In the genomic region with DNA sequence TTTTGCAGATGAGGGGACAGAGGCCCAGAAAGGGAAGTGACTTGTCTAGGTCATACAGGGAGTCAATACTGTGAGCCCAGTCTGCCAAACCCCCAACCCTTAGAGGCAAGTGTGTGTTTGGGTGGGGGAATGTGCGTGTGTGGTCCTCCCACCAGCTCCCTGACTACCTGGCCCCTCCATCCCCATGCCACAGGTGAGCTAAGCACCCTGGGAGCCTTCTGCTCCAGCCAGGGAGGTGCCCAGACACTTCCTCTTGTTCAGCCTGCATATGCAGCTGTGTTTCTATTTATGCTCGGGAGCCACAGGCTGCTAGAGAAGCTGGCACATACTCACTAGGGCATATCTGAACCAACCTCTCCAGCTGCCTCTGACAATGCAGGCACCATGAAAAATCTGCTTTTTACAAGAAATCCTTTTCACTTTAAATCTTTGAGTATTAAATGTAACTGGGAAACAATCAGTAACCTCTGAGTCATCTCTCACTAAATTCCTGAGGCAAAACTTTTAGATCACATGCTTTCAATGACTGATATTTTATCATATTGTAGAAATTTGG, we compare ENCODE assay signal across 8 cellular contexts. TPM values are rescaled to one million over a fixed set of nuclear protein-coding genes. Genes with fewer than 3 reads are reported as not detected.
A peak's percentile ranks its signal among the peaks of the same experiment; 100 is the strongest.
DNase-seq lines count a peak whose midpoint lies in the region; ATAC-seq and TF ChIP-seq lines count a peak whose summit lies in the region.

No MANE protein-coding gene starts in this region.

- H3K27ac ChIP-seq in BLaER1 (peak overlapping the region; percentile 92), tibial artery (peak overlapping the region; percentile 59 to 87)

- DNase-seq in HT1080 (ENCODE audit: low read depth), result peak; percentile 42
- DNase-seq in activated T-cell treated with anti-CD3 and anti-CD28 coated beads, Interleukin-2, amount 50 U/mL, for 4 hours, result no peak
- no peak for DNase-seq in immature natural killer cell
- DNase-seq in tibial artery, result peak in 1 of 2 donors; percentile 68
- no peak for DNase-seq in posterior vena cava (ENCODE audit: low spot score)
- no peak for DNase-seq in iPS-NIHi11 (ENCODE audit: low spot score)
- no peak for DNase-seq in H4 (ENCODE audit: low spot score)

- intact Hi-C loops in tibial artery (cut with DNase I; ENCODE audit: low total_unique reads), result no loop called here
- intact Hi-C loops in posterior vena cava (cut with DNase I), result no loop called here

- no peak for TF ChIP-seq CTCF in tibial artery (IDR thresholded peaks at IDR 0.05)

- no peaks in the 10 kb centered on the region for H3K27me3 ChIP-seq in BLaER1
- H3K27me3 ChIP-seq in tibial artery, result no peaks in the 10 kb centered on the region

- H3K9ac ChIP-seq in BLaER1, result peak overlapping the region; percentile 74

- H3K4me1 ChIP-seq in BLaER1 (peaks cover 100% of the 10 kb centered on the region), tibial artery (peaks cover 0 to 85% (median 54%) of the 10 kb centered on the region in 4 donors)

- H4K20me1 ChIP-seq in BLaER1, result no peaks in the 10 kb centered on the region

- peak overlapping the region; percentile 92 for H3K4me2 ChIP-seq in BLaER1

- peaks cover 11% of the 10 kb centered on the region for H3K36me3 Mint-ChIP-seq in activated T-cell treated with anti-CD3 and anti-CD28 coated beads, Interleukin-2, amount 50 U/mL, for 4 hours (ENCODE audit: insufficient read depth)
- H3K36me3 Mint-ChIP-seq in immature natural killer cell, result peaks cover 0 to 7% (median 3%) of the 10 kb centered on the region in 3 donors

- no peaks in the 10 kb centered on the region for H3K27me3 Mint-ChIP-seq in activated T-cell treated with anti-CD3 and anti-CD28 coated beads, Interleukin-2, amount 50 U/mL, for 4 hours (ENCODE audit: low read depth)
- H3K27me3 Mint-ChIP-seq in immature natural killer cell (ENCODE audit: low read depth in 3 of 3), result peaks cover 0 to 4% (median 0%) of the 10 kb centered on the region in 3 donors

- peak; percentile 11 to 42 for ATAC-seq in activated T-cell treated with anti-CD3 and anti-CD28 coated beads, Interleukin-2, amount 50 U/mL, for 4 hours

- peaks cover 16% of the 10 kb centered on the region for H3K36me3 ChIP-seq in BLaER1
- peaks cover 9 to 23% (median 21%) of the 10 kb centered on the region in 3 donors for H3K36me3 ChIP-seq in tibial artery

- H3K9me3 ChIP-seq in BLaER1 (no peaks in the 10 kb centered on the region), tibial artery (no peaks in the 10 kb centered on the region)

- H3K9me3 Mint-ChIP-seq in activated T-cell treated with anti-CD3 and anti-CD28 coated beads, Interleukin-2, amount 50 U/mL, for 4 hours, result no peaks in the 10 kb centered on the region
- H3K9me3 Mint-ChIP-seq in immature natural killer cell, result no peaks in the 10 kb centered on the region

- H3K4me3 Mint-ChIP-seq in activated T-cell treated with anti-CD3 and anti-CD28 coated beads, Interleukin-2, amount 50 U/mL, for 4 hours, result peak overlapping the region; percentile 13
- H3K4me3 Mint-ChIP-seq in immature natural killer cell, result peak overlapping the region in 2 of 5 donors; percentile 11 to 77

- H3K4me3 ChIP-seq in BLaER1 (peak overlapping the region; percentile 33), tibial artery (no peak overlapping the region)

- peak overlapping the region; percentile 67 to 99 (median 84) for H3K27ac Mint-ChIP-seq in immature natural killer cell

- H3K4me1 Mint-ChIP-seq in activated T-cell treated with anti-CD3 and anti-CD28 coated beads, Interleukin-2, amount 50 U/mL, for 4 hours (ENCODE audit: low read depth), result peaks cover 89% of the 10 kb centered on the region
- peaks cover 56 to 78% of the 10 kb centered on the region in 2 donors for H3K4me1 Mint-ChIP-seq in immature natural killer cell

RNA-seq across cellular contexts. Expression of a gene that starts 20.7 kb away (rescaled TPM):
- total RNA-seq in HT1080 (2014; rRNA removed; shearing (Covaris generic)), result 13.3 and 15.9 TPM in 2 replicates
- 13.0 and 13.5 TPM in 2 replicates for polyA plus RNA-seq in HT1080 (2015; cell fraction: cytosol; rRNA removed)
- polyA plus RNA-seq in HT1080 (2015; cell fraction: nucleus; rRNA removed), result 43.3 and 55.2 TPM in 2 replicates
- total RNA-seq in activated T-cell treated with anti-CD3 and anti-CD28 coated beads, Interleukin-2, amount 50 U/mL, for 4 hours, result 10 to 100 TPM; 22.8 to 24.9 (median 24.0) TPM
- polyA plus RNA-seq in immature natural killer cell, result 10 to 100 TPM in 1 of 3 donors, 1 to 10 TPM in 2; 3.5 to 10.2 (median 7.8) TPM
- 10 to 100 TPM; 46.5 to 57.9 TPM for total RNA-seq in posterior vena cava
- total RNA-seq in H4 (2014; rRNA removed; shearing (Covaris generic)), result 12.3 and 13.8 TPM in 2 replicates

RNA-seq across cellular contexts. Expression of a gene that starts 35.6 kb away (rescaled TPM):
- total RNA-seq in HT1080 (2014; rRNA removed; shearing (Covaris generic)), result not detected in 2 replicates
- polyA plus RNA-seq in HT1080 (2015; cell fraction: cytosol; rRNA removed), result not detected in 2 replicates
- polyA plus RNA-seq in HT1080 (2015; cell fraction: nucleus; rRNA removed), result not detected in 2 replicates
- not detected for total RNA-seq in activated T-cell treated with anti-CD3 and anti-CD28 coated beads, Interleukin-2, amount 50 U/mL, for 4 hours
- polyA plus RNA-seq in immature natural killer cell, result not detected
- not detected for total RNA-seq in posterior vena cava
- total RNA-seq in H4 (2014; rRNA removed; shearing (Covaris generic)), result not detected in 2 replicates
